ENCODE assay signal across 14 cellular contexts in the genomic region with DNA sequence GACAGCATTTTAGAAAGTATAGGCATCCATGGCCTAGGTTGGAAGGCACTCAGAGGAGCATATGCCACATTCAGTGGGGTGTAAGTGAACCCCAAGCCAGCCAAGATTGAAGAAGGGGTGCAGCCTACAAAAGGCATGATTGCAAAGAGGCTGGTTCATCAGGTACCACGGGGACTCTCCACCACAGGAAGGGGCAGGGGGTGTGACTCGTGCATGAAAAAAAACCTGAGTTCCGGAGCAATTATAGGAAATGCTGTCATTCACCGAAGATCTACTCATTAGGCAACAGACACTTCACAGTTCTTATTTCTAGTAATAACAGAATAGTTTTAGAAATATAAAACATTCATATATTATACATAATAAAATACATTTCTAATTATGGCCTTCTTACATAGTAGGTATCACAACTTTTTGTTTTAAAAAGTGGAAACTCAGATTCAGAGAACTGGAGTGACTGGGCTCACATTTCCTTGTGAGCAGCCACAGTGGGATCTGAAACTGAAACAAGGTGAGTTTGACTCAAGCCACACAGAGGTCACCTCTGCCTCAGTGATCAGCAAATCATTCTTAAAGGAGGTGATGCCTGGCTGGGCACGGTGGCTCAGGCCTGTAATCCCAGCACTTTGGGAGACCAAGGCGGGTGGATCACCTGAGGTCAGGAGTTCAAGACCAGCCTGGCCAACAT.
DNase-seq lines count a peak whose midpoint lies in the region; ATAC-seq and TF ChIP-seq lines count a peak whose summit lies in the region.
"Had no signal": no experiment of that assay in that cellular context is flagged by ENCODE, and none has a peak within 500 bp of the region (broad histone marks: within the 10 kb centered on the region; RNA-seq: fewer than 3 reads in every experiment).

No MANE protein-coding gene starts in this region.

- no peak overlapping the region for H3K4me3 ChIP-seq in GM12864 (ENCODE audit: low read depth, low read length)
- H3K4me3 ChIP-seq: BLaER1, right atrium auricular region had no signal

- peak; percentile 84 for ATAC-seq in GM19035 (IDR thresholded peaks at IDR 0.05; ENCODE audit: unreplicated experiment)
- peak; percentile 95 for ATAC-seq in HG02588 (IDR thresholded peaks at IDR 0.05; ENCODE audit: unreplicated experiment)
- ATAC-seq in HG03378 (IDR thresholded peaks at IDR 0.05; ENCODE audit: unreplicated experiment): peak; percentile 98

- in situ Hi-C loops in G401 (cut with HindIII; ENCODE audit: low sequenced_read_pairs): no loop called here

- no peak for TF ChIP-seq CTCF in GM12864 (IDR thresholded peaks at IDR 0.05; ENCODE audit: low read depth, low read length, missing control alignments)

- DNase-seq in GM12864 (ENCODE audit: low read depth) (peak; percentile 38), amniotic stem cell (lab: John Stamatoyannopoulos, UW) (no peak), G401 (ENCODE audit: low spot score) (no peak), NCI-H1105 (lab: John Stamatoyannopoulos, UW) (no peak), NCI-H2029 (lab: John Stamatoyannopoulos, UW) (no peak)
- DNase-seq: activated CD4-positive, CD25-positive, alpha-beta regulatory T cell treated with anti-CD3 and anti-CD28 coated beads, Interleukin-2, amount 50 U/mL, for 72 hours; effector CD4-positive, alpha-beta T cell; head of caudate nucleus; NCI-H2081 treated with DMSO at 0.1 percent for 48 hours had no signal
